ENCODE assay signal across 1 cellular context in genomic region chr11:102669664-102670063, GRCh38.
TF ChIP-seq lines count a peak whose summit lies in the region.

No MANE protein-coding gene starts in this region.

TF ChIP-seq in HepG2, 621 proteins besides CTCF, POLR2A, EP300 and RAD21:
- TF ChIP-seq RXRB (CRISPR knock-in tag; IDR thresholded peaks at IDR 0.05; ENCODE audit: borderline replicate concordance): no peak
- no peak for TF ChIP-seq PPARG (CRISPR knock-in tag; conservative IDR thresholded peaks at IDR 0.05)
- TF ChIP-seq TCF7L2 (IDR thresholded peaks at IDR 0.05; ENCODE audit: low read depth, low read length): no peak
- TF ChIP-seq SP2 (CRISPR knock-in tag; IDR thresholded peaks at IDR 0.05): no peak
- TF ChIP-seq HHEX (CRISPR knock-in tag; IDR thresholded peaks at IDR 0.05): no peak
- no peak for TF ChIP-seq SIX1 (CRISPR knock-in tag; IDR thresholded peaks at IDR 0.05; ENCODE audit: borderline replicate concordance)
- TF ChIP-seq STAT6 (CRISPR knock-in tag; IDR thresholded peaks at IDR 0.05; ENCODE audit: borderline replicate concordance): no peak
- no peak for TF ChIP-seq ZBTB46 (CRISPR knock-in tag; IDR thresholded peaks at IDR 0.05; ENCODE audit: borderline replicate concordance)
- no peak for TF ChIP-seq HOMEZ (CRISPR knock-in tag; IDR thresholded peaks at IDR 0.05; ENCODE audit: low read depth)
- TF ChIP-seq AKNA (CRISPR knock-in tag; IDR thresholded peaks at IDR 0.05; ENCODE audit: borderline replicate concordance): no peak
- TF ChIP-seq STAG1 (CRISPR knock-in tag; IDR thresholded peaks at IDR 0.05): no peak
- no peak for TF ChIP-seq ZNF564 (CRISPR knock-in tag; IDR thresholded peaks at IDR 0.05)
- no peak for TF ChIP-seq ZBTB8A (CRISPR knock-in tag; IDR thresholded peaks at IDR 0.05; ENCODE audit: borderline replicate concordance, low read depth)
- no peak for TF ChIP-seq IRX3 (CRISPR knock-in tag; IDR thresholded peaks at IDR 0.05; ENCODE audit: borderline replicate concordance, low read depth)
- no peak for TF ChIP-seq ZNF770 (CRISPR knock-in tag; IDR thresholded peaks at IDR 0.05)
- no peak for TF ChIP-seq ZNF101 (CRISPR knock-in tag; IDR thresholded peaks at IDR 0.05; ENCODE audit: borderline replicate concordance, low read depth)
- no peak for TF ChIP-seq PLRG1 (conservative IDR thresholded peaks at IDR 0.05)
- TF ChIP-seq NCOA5 (CRISPR knock-in tag; IDR thresholded peaks at IDR 0.05): no peak
